In the genomic region with DNA sequence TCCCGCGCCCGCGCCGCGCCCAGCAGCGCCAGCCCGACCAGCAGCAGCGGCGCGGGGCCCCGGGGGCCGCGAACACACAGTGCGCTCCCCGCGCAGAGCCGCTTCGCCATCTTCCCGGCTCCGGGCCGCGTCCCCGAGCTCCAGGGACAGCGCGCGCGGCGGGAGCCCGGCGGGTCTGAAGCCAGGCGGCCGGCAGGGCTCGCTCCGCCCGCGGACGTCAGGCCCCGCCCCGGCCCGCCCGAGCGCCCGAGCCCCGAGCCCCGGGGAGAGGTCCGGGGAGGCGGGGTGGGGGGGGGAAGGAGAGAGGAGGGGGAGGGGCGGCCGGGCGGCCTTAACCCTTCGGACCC, we compare ENCODE assay signal across 8 cellular contexts. TPM values are rescaled to one million over a fixed set of nuclear protein-coding genes. Genes with fewer than 3 reads are reported as not detected.
DNase-seq lines count a peak whose midpoint lies in the region; ATAC-seq, FAIRE-seq and TF ChIP-seq lines count a peak whose summit lies in the region.

A gene with protein sequence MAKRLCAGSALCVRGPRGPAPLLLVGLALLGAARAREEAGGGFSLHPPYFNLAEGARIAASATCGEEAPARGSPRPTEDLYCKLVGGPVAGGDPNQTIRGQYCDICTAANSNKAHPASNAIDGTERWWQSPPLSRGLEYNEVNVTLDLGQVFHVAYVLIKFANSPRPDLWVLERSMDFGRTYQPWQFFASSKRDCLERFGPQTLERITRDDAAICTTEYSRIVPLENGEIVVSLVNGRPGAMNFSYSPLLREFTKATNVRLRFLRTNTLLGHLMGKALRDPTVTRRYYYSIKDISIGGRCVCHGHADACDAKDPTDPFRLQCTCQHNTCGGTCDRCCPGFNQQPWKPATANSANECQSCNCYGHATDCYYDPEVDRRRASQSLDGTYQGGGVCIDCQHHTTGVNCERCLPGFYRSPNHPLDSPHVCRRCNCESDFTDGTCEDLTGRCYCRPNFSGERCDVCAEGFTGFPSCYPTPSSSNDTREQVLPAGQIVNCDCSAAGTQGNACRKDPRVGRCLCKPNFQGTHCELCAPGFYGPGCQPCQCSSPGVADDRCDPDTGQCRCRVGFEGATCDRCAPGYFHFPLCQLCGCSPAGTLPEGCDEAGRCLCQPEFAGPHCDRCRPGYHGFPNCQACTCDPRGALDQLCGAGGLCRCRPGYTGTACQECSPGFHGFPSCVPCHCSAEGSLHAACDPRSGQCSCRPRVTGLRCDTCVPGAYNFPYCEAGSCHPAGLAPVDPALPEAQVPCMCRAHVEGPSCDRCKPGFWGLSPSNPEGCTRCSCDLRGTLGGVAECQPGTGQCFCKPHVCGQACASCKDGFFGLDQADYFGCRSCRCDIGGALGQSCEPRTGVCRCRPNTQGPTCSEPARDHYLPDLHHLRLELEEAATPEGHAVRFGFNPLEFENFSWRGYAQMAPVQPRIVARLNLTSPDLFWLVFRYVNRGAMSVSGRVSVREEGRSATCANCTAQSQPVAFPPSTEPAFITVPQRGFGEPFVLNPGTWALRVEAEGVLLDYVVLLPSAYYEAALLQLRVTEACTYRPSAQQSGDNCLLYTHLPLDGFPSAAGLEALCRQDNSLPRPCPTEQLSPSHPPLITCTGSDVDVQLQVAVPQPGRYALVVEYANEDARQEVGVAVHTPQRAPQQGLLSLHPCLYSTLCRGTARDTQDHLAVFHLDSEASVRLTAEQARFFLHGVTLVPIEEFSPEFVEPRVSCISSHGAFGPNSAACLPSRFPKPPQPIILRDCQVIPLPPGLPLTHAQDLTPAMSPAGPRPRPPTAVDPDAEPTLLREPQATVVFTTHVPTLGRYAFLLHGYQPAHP (N-terminal part only) (minus strand): TSS at position 177 of the 347 bp plus-strand sequence. CDS start 67 bp downstream, at position 110.

- TF ChIP-seq CTCF in pancreas (IDR thresholded peaks at IDR 0.05): no peak

- peak within 1 kb of the TSS; percentile 76 for H3K9ac ChIP-seq in ES-I3 (ENCODE audit: low read depth, low read length)

- H3K9me3 Mint-ChIP-seq in activated naive CD4-positive, alpha-beta T cell treated with anti-CD3 and anti-CD28 coated beads, Interleukin-2, amount 50 U/mL, for 72 hours: no peaks in the 10 kb centered on the region

- no peaks in the 10 kb centered on the region for H3K27me3 ChIP-seq in pancreas

- 0 to 2% methylated on average over 11 to 49 of the region's 52 CpGs for WGBS in pancreas, 2 donors

- DNase-seq in HuH-7 (ENCODE audit: low spot score) (peak; percentile 91), Right ventricle myocardium superior (peak; percentile 70), pancreas (peak in 5 of 6 donors; percentile 66 to 90 (median 84)), cortex of kidney (lab: John Stamatoyannopoulos, UW) (no peak)
- DNase-seq in activated naive CD4-positive, alpha-beta T cell treated with anti-CD3 and anti-CD28 coated beads, Interleukin-2, amount 50 U/mL, for 72 hours (ENCODE audit: low spot score in 2 of 2): no peak

- peaks cover 48% of the 10 kb centered on the region; the same call in 1 of the 2 replicates for H3K4me1 ChIP-seq in ES-I3 (ENCODE audit: insufficient read depth, low read length)
- H3K4me1 ChIP-seq in pancreas: peaks cover 21 to 29% (median 25%) of the 10 kb centered on the region in 3 donors

- ATAC-seq in activated naive CD4-positive, alpha-beta T cell treated with anti-CD3 and anti-CD28 coated beads, Interleukin-2, amount 50 U/mL, for 72 hours: peak; percentile 16 to 38
- ATAC-seq in Right ventricle myocardium superior (ENCODE audit: poor library complexity): peak; percentile 51
- peak; percentile 50 to 78 (median 74) for ATAC-seq in pancreas
- no peak for ATAC-seq in HG02588 (IDR thresholded peaks at IDR 0.05; ENCODE audit: unreplicated experiment)
- no peak for ATAC-seq in HG02642 (IDR thresholded peaks at IDR 0.05; ENCODE audit: poor library complexity, unreplicated experiment)

- FAIRE-seq in pancreas (lab: Jason Lieb, UNC): no peak

- H3K36me3 ChIP-seq in ES-I3 (ENCODE audit: insufficient read depth, low read length) (no peaks in the 10 kb centered on the region), pancreas (no peaks in the 10 kb centered on the region)

- H3K9me3 ChIP-seq in ES-I3 (ENCODE audit: control insufficient read depth, insufficient read depth, low read length) (no peaks in the 10 kb centered on the region), pancreas (no peaks in the 10 kb centered on the region)

- H3K27ac Mint-ChIP-seq in activated naive CD4-positive, alpha-beta T cell treated with anti-CD3 and anti-CD28 coated beads, Interleukin-2, amount 50 U/mL, for 72 hours: no peak within 1 kb of the TSS

- H3K27ac ChIP-seq in pancreas: peak within 1 kb of the TSS; percentile 51 to 64 (median 63)

- intact Hi-C loops in Right ventricle myocardium superior (cut with DNase I): no loop called here
- intact Hi-C loops in pancreas (cut with DNase I): no loop called here

- peak within 1 kb of the TSS; percentile 63 to 94 (median 88) for H3K4me3 ChIP-seq in pancreas

- no peaks in the 10 kb centered on the region for H3K36me3 Mint-ChIP-seq in activated naive CD4-positive, alpha-beta T cell treated with anti-CD3 and anti-CD28 coated beads, Interleukin-2, amount 50 U/mL, for 72 hours

RNA-seq across cellular contexts. Expression of the gene that starts here (rescaled TPM):
- under 1 TPM; 0.36 to 0.95 TPM for total RNA-seq in activated naive CD4-positive, alpha-beta T cell treated with anti-CD3 and anti-CD28 coated beads, Interleukin-2, amount 50 U/mL, for 72 hours
- total RNA-seq in Right ventricle myocardium superior (79.6 TPM), pancreas (10 to 100 TPM; 43.6 to 89.5 (median 59.4) TPM)
- 100 to 1,000 TPM; 259 to 344 TPM for polyA plus RNA-seq in pancreas

Comparison
In these comparisons a context has a peak if more than half of its experiments do, and no peak if none do; other contexts are left out.
1. RNA of the gene that starts here (total RNA-seq): 79.6 TPM in Right ventricle myocardium superior (single experiment) and 43.6 to 89.5 TPM in pancreas; 0.36 to 0.95 TPM in activated naive CD4-positive, alpha-beta T cell treated with anti-CD3 and anti-CD28 coated beads, Interleukin-2, amount 50 U/mL, for 72 hours; every median in the first group is over 10 times any median in the second.
2. Peak in ATAC-seq in activated naive CD4-positive, alpha-beta T cell treated with anti-CD3 and anti-CD28 coated beads, Interleukin-2, amount 50 U/mL, for 72 hours; RNA of the gene not detected or under 1 TPM.
3. DNase-seq: peak in HuH-7 (single experiment), Right ventricle myocardium superior (single experiment) and pancreas (5 of 6); none in activated naive CD4-positive, alpha-beta T cell treated with anti-CD3 and anti-CD28 coated beads, Interleukin-2, amount 50 U/mL, for 72 hours (0 of 2) and cortex of kidney (single experiment).
4. ATAC-seq: peak in Right ventricle myocardium superior (single experiment) and pancreas (4 of 4); none in HG02588 (single experiment) and HG02642 (single experiment).